1 cellular context compared by ENCODE assay signal in the genomic region with DNA sequence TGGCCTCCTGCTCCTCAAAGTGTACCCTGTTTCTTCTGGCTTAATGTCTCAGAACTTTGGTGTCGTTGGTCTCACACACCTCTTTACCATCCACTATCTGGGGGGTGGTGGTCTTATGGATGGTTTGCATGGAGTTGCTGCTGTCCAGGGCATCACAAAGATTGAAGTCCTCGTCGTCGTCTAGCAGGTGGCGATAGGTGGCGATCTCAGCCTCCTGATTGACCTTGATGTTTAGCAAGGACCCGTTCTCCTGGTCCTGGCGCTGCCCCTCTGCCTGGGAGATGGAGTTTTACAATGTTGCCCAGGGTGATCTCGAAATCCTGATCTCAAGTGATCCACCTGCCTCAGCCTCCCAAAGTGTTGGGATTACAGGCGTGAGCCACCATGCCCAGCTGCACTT.
TF ChIP-seq lines count a peak whose summit lies in the region.

No MANE protein-coding gene starts in this region.

TF ChIP-seq in GM23338, 12 proteins besides CTCF, POLR2A, EP300 and RAD21 (continued from another document):
- TF ChIP-seq REST (IDR thresholded peaks at IDR 0.05; ENCODE audit: unreplicated experiment) (no peak), ZNF114 (CRISPR knock-in tag; IDR thresholded peaks at IDR 0.05) (no peak), ZNF331 (CRISPR knock-in tag; IDR thresholded peaks at IDR 0.05; ENCODE audit: low read depth) (no peak), CREB1 (CRISPR knock-in tag; IDR thresholded peaks at IDR 0.05; ENCODE audit: low read depth) (no peak), POLR2AphosphoS5 (IDR thresholded peaks at IDR 0.05; ENCODE audit: low read depth) (no peak), NANOG (IDR thresholded peaks at IDR 0.05; ENCODE audit: borderline replicate concordance) (no peak), EZH2 (IDR thresholded peaks at IDR 0.05; ENCODE audit: low read depth, unreplicated experiment) (no peak), EZH2phosphoT487 (IDR thresholded peaks at IDR 0.05; ENCODE audit: unreplicated experiment) (no peak), ETS1 (IDR thresholded peaks at IDR 0.05) (no peak), JUNB (IDR thresholded peaks at IDR 0.05; ENCODE audit: unreplicated experiment) (no peak)
- TF ChIP-seq, protein P1, sequence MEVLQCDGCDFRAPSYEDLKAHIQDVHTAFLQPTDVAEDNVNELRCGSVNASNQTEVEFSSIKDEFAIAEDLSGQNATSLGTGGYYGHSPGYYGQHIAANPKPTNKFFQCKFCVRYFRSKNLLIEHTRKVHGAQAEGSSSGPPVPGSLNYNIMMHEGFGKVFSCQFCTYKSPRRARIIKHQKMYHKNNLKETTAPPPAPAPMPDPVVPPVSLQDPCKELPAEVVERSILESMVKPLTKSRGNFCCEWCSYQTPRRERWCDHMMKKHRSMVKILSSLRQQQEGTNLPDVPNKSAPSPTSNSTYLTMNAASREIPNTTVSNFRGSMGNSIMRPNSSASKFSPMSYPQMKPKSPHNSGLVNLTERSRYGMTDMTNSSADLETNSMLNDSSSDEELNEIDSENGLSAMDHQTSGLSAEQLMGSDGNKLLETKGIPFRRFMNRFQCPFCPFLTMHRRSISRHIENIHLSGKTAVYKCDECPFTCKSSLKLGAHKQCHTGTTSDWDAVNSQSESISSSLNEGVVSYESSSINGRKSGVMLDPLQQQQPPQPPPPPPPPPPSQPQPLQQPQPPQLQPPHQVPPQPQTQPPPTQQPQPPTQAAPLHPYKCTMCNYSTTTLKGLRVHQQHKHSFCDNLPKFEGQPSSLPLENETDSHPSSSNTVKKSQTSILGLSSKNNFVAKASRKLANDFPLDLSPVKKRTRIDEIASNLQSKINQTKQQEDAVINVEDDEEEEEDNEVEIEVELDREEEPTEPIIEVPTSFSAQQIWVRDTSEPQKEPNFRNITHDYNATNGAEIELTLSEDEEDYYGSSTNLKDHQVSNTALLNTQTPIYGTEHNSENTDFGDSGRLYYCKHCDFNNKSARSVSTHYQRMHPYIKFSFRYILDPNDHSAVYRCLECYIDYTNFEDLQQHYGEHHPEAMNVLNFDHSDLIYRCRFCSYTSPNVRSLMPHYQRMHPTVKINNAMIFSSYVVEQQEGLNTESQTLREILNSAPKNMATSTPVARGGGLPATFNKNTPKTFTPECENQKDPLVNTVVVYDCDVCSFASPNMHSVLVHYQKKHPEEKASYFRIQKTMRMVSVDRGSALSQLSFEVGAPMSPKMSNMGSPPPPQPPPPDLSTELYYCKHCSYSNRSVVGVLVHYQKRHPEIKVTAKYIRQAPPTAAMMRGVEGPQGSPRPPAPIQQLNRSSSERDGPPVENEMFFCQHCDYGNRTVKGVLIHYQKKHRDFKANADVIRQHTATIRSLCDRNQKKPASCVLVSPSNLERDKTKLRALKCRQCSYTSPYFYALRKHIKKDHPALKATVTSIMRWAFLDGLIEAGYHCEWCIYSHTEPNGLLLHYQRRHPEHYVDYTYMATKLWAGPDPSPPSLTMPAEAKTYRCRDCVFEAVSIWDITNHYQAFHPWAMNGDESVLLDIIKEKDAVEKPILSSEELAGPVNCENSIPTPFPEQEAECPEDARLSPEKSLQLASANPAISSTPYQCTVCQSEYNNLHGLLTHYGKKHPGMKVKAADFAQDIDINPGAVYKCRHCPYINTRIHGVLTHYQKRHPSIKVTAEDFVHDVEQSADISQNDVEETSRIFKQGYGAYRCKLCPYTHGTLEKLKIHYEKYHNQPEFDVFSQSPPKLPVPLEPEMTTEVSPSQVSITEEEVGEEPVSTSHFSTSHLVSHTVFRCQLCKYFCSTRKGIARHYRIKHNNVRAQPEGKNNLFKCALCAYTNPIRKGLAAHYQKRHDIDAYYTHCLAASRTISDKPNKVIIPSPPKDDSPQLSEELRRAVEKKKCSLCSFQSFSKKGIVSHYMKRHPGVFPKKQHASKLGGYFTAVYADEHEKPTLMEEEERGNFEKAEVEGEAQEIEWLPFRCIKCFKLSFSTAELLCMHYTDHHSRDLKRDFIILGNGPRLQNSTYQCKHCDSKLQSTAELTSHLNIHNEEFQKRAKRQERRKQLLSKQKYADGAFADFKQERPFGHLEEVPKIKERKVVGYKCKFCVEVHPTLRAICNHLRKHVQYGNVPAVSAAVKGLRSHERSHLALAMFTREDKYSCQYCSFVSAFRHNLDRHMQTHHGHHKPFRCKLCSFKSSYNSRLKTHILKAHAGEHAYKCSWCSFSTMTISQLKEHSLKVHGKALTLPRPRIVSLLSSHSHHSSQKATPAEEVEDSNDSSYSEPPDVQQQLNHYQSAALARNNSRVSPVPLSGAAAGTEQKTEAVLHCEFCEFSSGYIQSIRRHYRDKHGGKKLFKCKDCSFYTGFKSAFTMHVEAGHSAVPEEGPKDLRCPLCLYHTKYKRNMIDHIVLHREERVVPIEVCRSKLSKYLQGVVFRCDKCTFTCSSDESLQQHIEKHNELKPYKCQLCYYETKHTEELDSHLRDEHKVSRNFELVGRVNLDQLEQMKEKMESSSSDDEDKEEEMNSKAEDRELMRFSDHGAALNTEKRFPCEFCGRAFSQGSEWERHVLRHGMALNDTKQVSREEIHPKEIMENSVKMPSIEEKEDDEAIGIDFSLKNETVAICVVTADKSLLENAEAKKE (CRISPR knock-in tag; IDR thresholded peaks at IDR 0.05) = no peak
